Comparison of ENCODE assay signal across 1 cellular context in the genomic region with DNA sequence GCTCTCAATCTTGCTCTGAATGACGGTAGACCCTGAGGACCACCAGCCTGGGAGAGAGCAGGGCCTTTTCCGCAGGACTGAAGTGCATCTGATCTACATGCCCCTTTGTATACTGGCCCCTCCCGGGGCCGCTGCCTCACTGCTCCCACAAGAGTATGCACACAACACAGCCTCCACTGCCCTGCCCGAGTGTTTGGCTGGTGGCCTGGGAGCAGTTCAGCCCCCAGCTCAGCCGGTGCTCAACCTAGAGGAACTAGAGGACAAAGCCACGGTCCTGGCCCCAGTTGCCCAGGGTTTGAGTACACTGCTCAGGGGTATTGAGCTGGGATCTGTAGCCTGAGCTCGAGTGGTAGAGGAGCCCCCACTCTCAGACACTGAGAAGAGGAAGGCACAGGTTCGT.
TF ChIP-seq lines count a peak whose summit lies in the region.

No MANE protein-coding gene starts in this region.

TF ChIP-seq in GM23338, 12 proteins besides CTCF, POLR2A, EP300 and RAD21 (continued from another document):
- no peak for TF ChIP-seq REST (IDR thresholded peaks at IDR 0.05; ENCODE audit: unreplicated experiment)
- no peak for TF ChIP-seq EZH2phosphoT487 (IDR thresholded peaks at IDR 0.05; ENCODE audit: unreplicated experiment)
- TF ChIP-seq JUNB (IDR thresholded peaks at IDR 0.05; ENCODE audit: unreplicated experiment) = no peak
- TF ChIP-seq CREB1 (CRISPR knock-in tag; IDR thresholded peaks at IDR 0.05; ENCODE audit: low read depth) = no peak
- no peak for TF ChIP-seq EZH2 (IDR thresholded peaks at IDR 0.05; ENCODE audit: low read depth, unreplicated experiment)
- no peak for TF ChIP-seq NANOG (IDR thresholded peaks at IDR 0.05; ENCODE audit: borderline replicate concordance)
- no peak for TF ChIP-seq STAT1 (IDR thresholded peaks at IDR 0.05; ENCODE audit: unreplicated experiment)
